Comparison of ENCODE assay signal across 34 cellular contexts in genomic region chr20:47982574-47983360, GRCh38.
DNase-seq lines count a peak whose midpoint lies in the region; ATAC-seq and TF ChIP-seq lines count a peak whose summit lies in the region.
"Had no signal": no experiment of that assay in that cellular context is flagged by ENCODE, and none has a peak within 500 bp of the region (broad histone marks: within the 10 kb centered on the region; RNA-seq: fewer than 3 reads in every experiment).

No MANE protein-coding gene starts in this region.

- H3K9me2 ChIP-seq in OCI-LY7 (ENCODE audit: insufficient read depth, low read length), result no peaks in the 10 kb centered on the region
- H3K9me2 ChIP-seq: SK-N-SH had no signal

- intact Hi-C loops in OCI-LY7 (cut with micrococcal nuclease; ENCODE audit: unreplicated experiment), result no loop called here

- CTCF ChIA-PET in OCI-LY7 (lab: Charles Lee; ENCODE audit: unreplicated experiment), result no interaction called here

- no peak for TF ChIP-seq CTCF in OCI-LY7 (conservative IDR thresholded peaks at IDR 0.05; ENCODE audit: low read length)

- H3K4me3 ChIP-seq in OCI-LY7 (ENCODE audit: low read depth, low read length, poor library complexity, severe bottlenecking) (no peak overlapping the region), thymus (ENCODE audit: low read length) (no peak overlapping the region), MG63 (no peak overlapping the region)
- H3K4me3 ChIP-seq: body of pancreas, gastrocnemius medialis, hepatocyte, pancreas, thoracic aorta, uterus had no signal

- H3K79me2 ChIP-seq in OCI-LY7 (ENCODE audit: insufficient read depth, low read depth, low read length), result no peaks in the 10 kb centered on the region
- H3K79me2 ChIP-seq: hepatocyte had no signal

- ATAC-seq in activated naive CD8-positive, alpha-beta T cell treated with anti-CD3 and anti-CD28 coated beads, Interleukin-2, amount 50 U/mL, for 24 hours, result peak; percentile 28
- no peak for ATAC-seq in GM21515 (IDR thresholded peaks at IDR 0.05; ENCODE audit: unreplicated experiment)
- ATAC-seq: body of pancreas; gastrocnemius medialis; left colon; pancreas; stimulated activated naive CD8-positive, alpha-beta T cell treated with anti-CD3 and anti-CD28 coated beads, Interleukin-15, amount 100 ng/mL, for 72 hours had no signal

- H3K36me3 Mint-ChIP-seq in activated naive CD8-positive, alpha-beta T cell treated with anti-CD3 and anti-CD28 coated beads, Interleukin-2, amount 50 U/mL, for 24 hours (ENCODE audit: low read depth), result no peaks in the 10 kb centered on the region
- no peaks in the 10 kb centered on the region for H3K36me3 Mint-ChIP-seq in activated naive CD8-positive, alpha-beta T cell treated with anti-CD3 and anti-CD28 coated beads for 36 hours

- H2AFZ ChIP-seq in OCI-LY7 (ENCODE audit: low read length), result peak overlapping the region; percentile 68
- H2AFZ ChIP-seq: hepatocyte had no signal

- no TSS peak for BruUV-seq in OCI-LY7 (replicated peaks; lab: Mats Ljungman, UMichigan)

- H3K4me1 ChIP-seq in OCI-LY7 (ENCODE audit: insufficient read depth, low read length, poor library complexity, severe bottlenecking) (peaks cover 75% of the 10 kb centered on the region), thymus (ENCODE audit: control insufficient read depth, insufficient read depth, low read length) (peaks cover 21% of the 10 kb centered on the region)
- H3K4me1 ChIP-seq: body of pancreas, gastrocnemius medialis, pancreas, uterus had no signal

- DNase-seq in activated naive CD8-positive, alpha-beta T cell treated with anti-CD3 and anti-CD28 coated beads, Interleukin-2, amount 50 U/mL, for 24 hours, result no peak
- no peak for DNase-seq in activated naive CD8-positive, alpha-beta T cell treated with anti-CD3 and anti-CD28 coated beads for 36 hours
- peak; percentile 54 for DNase-seq in OCI-LY7 (ENCODE audit: low spot score)
- DNase-seq in kidney tubule cell (ENCODE audit: low spot score), result peak; percentile 30
- no peak for DNase-seq in MG63
- DNase-seq in foreskin melanocyte, result no peak
- DNase-seq: 8988T; activated CD4-positive, alpha-beta T cell treated with anti-CD3 and anti-CD28 coated beads, Interleukin-2, amount 50 U/mL, for 48 hours; activated CD8-positive, alpha-beta memory T cell treated with anti-CD3 and anti-CD28 coated beads, Interleukin-2, amount 50 U/mL, for 4 hours; activated naive CD4-positive, alpha-beta T cell treated with anti-CD3 and anti-CD28 coated beads for 36 hours; body of pancreas; CD4-positive, alpha-beta T cell; cerebellar nuclear complex; gastrocnemius medialis; HCEC 1CT; IMR-90; left colon; mammary epithelial cell; NCI-H1092 treated with DMSO at 0.1 percent for 48 hours; NCI-H187 treated with DMSO at 0.1 percent for 48 hours; NCI-H2171 treated with DMSO at 0.1 percent for 48 hours; NCI-H510A treated with DMSO at 0.1 percent for 48 hours; nephron progenitor cell; pancreas; SK-N-SH; small intestine; stimulated activated naive CD8-positive, alpha-beta T cell treated with anti-CD3 and anti-CD28 coated beads, Interleukin-15, amount 100 ng/mL, for 72 hours; uterus had no signal

- H3K9me3 ChIP-seq in OCI-LY7 (ENCODE audit: low read length) (no peaks in the 10 kb centered on the region; the same call in 1 of the 2 replicates), thymus (ENCODE audit: control insufficient read depth) (no peaks in the 10 kb centered on the region), MG63 (no peaks in the 10 kb centered on the region)
- H3K9me3 ChIP-seq: body of pancreas, gastrocnemius medialis, pancreas, SK-N-SH, thoracic aorta, uterus had no signal

- no peak overlapping the region for H3K27ac Mint-ChIP-seq in activated naive CD8-positive, alpha-beta T cell treated with anti-CD3 and anti-CD28 coated beads, Interleukin-2, amount 50 U/mL, for 24 hours
- no peak overlapping the region for H3K27ac Mint-ChIP-seq in activated naive CD8-positive, alpha-beta T cell treated with anti-CD3 and anti-CD28 coated beads for 36 hours
- H3K27ac Mint-ChIP-seq: activated naive CD4-positive, alpha-beta T cell treated with anti-CD3 and anti-CD28 coated beads for 36 hours; activated T-helper 1 cell treated with anti-CD3 and anti-CD28 coated beads, Interleukin-12 subunit alpha, Interleukin-12 subunit beta, Interleukin-2, Interleukin-4 antibody, amounts not matched to agents 30 ng/mL and 10 ng/mL and 1 ng/mL, durations not matched to agents 14 hours and 24 hours and 36 hours; CD4-positive, alpha-beta T cell; nephron progenitor cell; T-helper 1 cell treated with Interleukin-12 subunit alpha and Interleukin-12 subunit beta and Interleukin-4 antibody, amounts not matched to agents 30 μg/mL and 1 μg/mL, for 36 hours had no signal

- peak overlapping the region; percentile 47 for H3K4me2 ChIP-seq in OCI-LY7 (ENCODE audit: low read length)
- H3K4me2 ChIP-seq: hepatocyte, SK-N-SH had no signal

- peaks cover under 1% of the 10 kb centered on the region for H3K27me3 Mint-ChIP-seq in activated naive CD8-positive, alpha-beta T cell treated with anti-CD3 and anti-CD28 coated beads, Interleukin-2, amount 50 U/mL, for 24 hours
- peaks cover 7% of the 10 kb centered on the region for H3K27me3 Mint-ChIP-seq in activated naive CD8-positive, alpha-beta T cell treated with anti-CD3 and anti-CD28 coated beads for 36 hours

- no peak overlapping the region for H3K4me3 Mint-ChIP-seq in activated naive CD8-positive, alpha-beta T cell treated with anti-CD3 and anti-CD28 coated beads, Interleukin-2, amount 50 U/mL, for 24 hours
- H3K4me3 Mint-ChIP-seq in activated naive CD8-positive, alpha-beta T cell treated with anti-CD3 and anti-CD28 coated beads for 36 hours, result no peak overlapping the region
- H3K4me3 Mint-ChIP-seq: activated naive CD4-positive, alpha-beta T cell treated with anti-CD3 and anti-CD28 coated beads for 36 hours; activated T-helper 1 cell treated with anti-CD3 and anti-CD28 coated beads, Interleukin-12 subunit alpha, Interleukin-12 subunit beta, Interleukin-2, Interleukin-4 antibody, amounts not matched to agents 30 ng/mL and 10 ng/mL and 1 ng/mL, durations not matched to agents 14 hours and 24 hours and 36 hours; CD4-positive, alpha-beta T cell; nephron progenitor cell; stimulated activated naive CD8-positive, alpha-beta T cell treated with anti-CD3 and anti-CD28 coated beads, Interleukin-15, amount 100 ng/mL, for 72 hours; T-helper 1 cell treated with Interleukin-12 subunit alpha and Interleukin-12 subunit beta and Interleukin-4 antibody, amounts not matched to agents 30 μg/mL and 1 μg/mL, for 36 hours had no signal

- H3K36me3 ChIP-seq in OCI-LY7 (ENCODE audit: insufficient read depth, low read length) (peaks cover 6% of the 10 kb centered on the region; the same call in 1 of the 2 replicates), thymus (ENCODE audit: control insufficient read depth, insufficient read depth) (no peaks in the 10 kb centered on the region), MG63 (no peaks in the 10 kb centered on the region)
- H3K36me3 ChIP-seq: gastrocnemius medialis, pancreas, thoracic aorta, uterus had no signal

- POLR2A ChIA-PET in OCI-LY7 (lab: Charles Lee), result no interaction called here

- H4K20me1 ChIP-seq in OCI-LY7 (ENCODE audit: insufficient read depth, low read length), result no peaks in the 10 kb centered on the region

- WGBS in thymus, result 88% methylated on average over 18 of the region's 18 CpGs

- peaks cover 5% of the 10 kb centered on the region for H3K4me1 Mint-ChIP-seq in activated naive CD8-positive, alpha-beta T cell treated with anti-CD3 and anti-CD28 coated beads, Interleukin-2, amount 50 U/mL, for 24 hours
- H3K4me1 Mint-ChIP-seq in activated naive CD8-positive, alpha-beta T cell treated with anti-CD3 and anti-CD28 coated beads for 36 hours, result peaks cover 3% of the 10 kb centered on the region

- H3K9me3 Mint-ChIP-seq in activated naive CD8-positive, alpha-beta T cell treated with anti-CD3 and anti-CD28 coated beads, Interleukin-2, amount 50 U/mL, for 24 hours, result no peaks in the 10 kb centered on the region
- H3K9me3 Mint-ChIP-seq in activated naive CD8-positive, alpha-beta T cell treated with anti-CD3 and anti-CD28 coated beads for 36 hours, result no peaks in the 10 kb centered on the region
- H3K9me3 Mint-ChIP-seq: activated naive CD4-positive, alpha-beta T cell treated with anti-CD3 and anti-CD28 coated beads for 36 hours; activated T-helper 1 cell treated with anti-CD3 and anti-CD28 coated beads, Interleukin-12 subunit alpha, Interleukin-12 subunit beta, Interleukin-2, Interleukin-4 antibody, amounts not matched to agents 30 ng/mL and 10 ng/mL and 1 ng/mL, durations not matched to agents 14 hours and 24 hours and 36 hours; CD4-positive, alpha-beta T cell; nephron progenitor cell; stimulated activated naive CD8-positive, alpha-beta T cell treated with anti-CD3 and anti-CD28 coated beads, Interleukin-15, amount 100 ng/mL, for 72 hours; T-helper 1 cell treated with Interleukin-12 subunit alpha and Interleukin-12 subunit beta and Interleukin-4 antibody, amounts not matched to agents 30 μg/mL and 1 μg/mL, for 36 hours had no signal

- H3K27me3 ChIP-seq in thymus (ENCODE audit: control insufficient read depth, insufficient read depth), result no peaks in the 10 kb centered on the region
- no peaks in the 10 kb centered on the region for H3K27me3 ChIP-seq in MG63
- H3K27me3 ChIP-seq: body of pancreas, gastrocnemius medialis, hepatocyte, uterus had no signal

- peak overlapping the region; percentile 53 for H3K27ac ChIP-seq in OCI-LY7 (ENCODE audit: low read depth, low read length, poor library complexity, severe bottlenecking)
- peak overlapping the region; percentile 36 for H3K27ac ChIP-seq in thymus (ENCODE audit: low read depth)
- H3K27ac ChIP-seq: body of pancreas, gastrocnemius medialis, hepatocyte, pancreas, thoracic aorta, uterus had no signal

Comparison
In these comparisons a context has a peak if more than half of its experiments do, and no peak if none do; other contexts are left out.
1. DNase-seq: peak in OCI-LY7 (single experiment) and kidney tubule cell (single experiment); none in activated naive CD8-positive, alpha-beta T cell treated with anti-CD3 and anti-CD28 coated beads, Interleukin-2, amount 50 U/mL, for 24 hours (single experiment), activated naive CD8-positive, alpha-beta T cell treated with anti-CD3 and anti-CD28 coated beads for 36 hours (single experiment), MG63 (single experiment) and foreskin melanocyte (single experiment).